40 cellular contexts compared by ENCODE assay signal in genomic region chr2:72975017-72975416, GRCh38. TPM values are rescaled to one million over a fixed set of nuclear protein-coding genes. Genes with fewer than 3 reads are reported as not detected.
"Had no signal": no experiment of that assay in that cellular context is flagged by ENCODE, and none has a peak within 500 bp of the region (broad histone marks: within the 10 kb centered on the region; RNA-seq: fewer than 3 reads in every experiment).

No MANE protein-coding gene starts in this region.

- H3K27me3 Mint-ChIP-seq: activated CD4-positive, alpha-beta memory T cell treated with anti-CD3 and anti-CD28 coated beads for 36 hours; activated CD4-positive, alpha-beta T cell treated with anti-CD3 and anti-CD28 coated beads for 36 hours; activated naive CD4-positive, alpha-beta T cell treated with anti-CD3 and anti-CD28 coated beads, Interleukin-2, amount 50 U/mL, for 24 hours; activated naive CD8-positive, alpha-beta T cell treated with anti-CD3 and anti-CD28 coated beads for 36 hours; activated naive CD8-positive, alpha-beta T cell treated with anti-CD3 and anti-CD28 coated beads, Interleukin-2, amount 50 U/mL, for 24 hours had no signal

- H3K27me3 ChIP-seq: adrenal gland, body of pancreas, colonic mucosa, esophagus squamous epithelium, gastroesophageal sphincter, heart right ventricle had no signal

- H3K27ac ChIP-seq: adrenal gland, body of pancreas, cardiac muscle cell, colonic mucosa, epithelial cell of prostate, esophagus squamous epithelium, gastroesophageal sphincter, heart right ventricle, WERI-Rb-1 had no signal

- DNase-seq: activated CD4-positive, alpha-beta memory T cell treated with anti-CD3 and anti-CD28 coated beads for 36 hours; activated CD4-positive, alpha-beta T cell treated with anti-CD3 and anti-CD28 coated beads for 36 hours; activated CD4-positive, alpha-beta T cell treated with anti-CD3 and anti-CD28 coated beads, Interleukin-2, amount 10 ng/mL, durations not matched to agents 24 days and 14 days; activated CD4-positive, CD25-positive, alpha-beta regulatory T cell; activated CD4-positive, CD25-positive, alpha-beta regulatory T cell treated with anti-CD3 and anti-CD28 coated beads, Interleukin-2, amount 50 U/mL, for 72 hours; activated CD8-positive, alpha-beta memory T cell treated with anti-CD3 and anti-CD28 coated beads, Interleukin-2, amount 10 ng/mL, durations not matched to agents 7 days and 5 days; activated CD8-positive, alpha-beta memory T cell treated with anti-CD3 and anti-CD28 coated beads, Interleukin-2, amount 50 U/mL, for 4 hours; activated CD8-positive, alpha-beta T cell treated with anti-CD3 and anti-CD28 coated beads, Interleukin-2, amount 10 ng/mL, durations not matched to agents 7 days and 5 days; activated effector memory CD4-positive, alpha-beta T cell treated with anti-CD3 and anti-CD28 coated beads, Interleukin-2, amount 50 U/mL, for 16 hours; activated naive CD4-positive, alpha-beta T cell treated with anti-CD3 and anti-CD28 coated beads for 36 hours; activated naive CD8-positive, alpha-beta T cell treated with anti-CD3 and anti-CD28 coated beads for 36 hours; activated naive CD8-positive, alpha-beta T cell treated with anti-CD3 and anti-CD28 coated beads, Interleukin-2, amount 50 U/mL, for 24 hours; activated T-cell treated with anti-CD3 and anti-CD28 coated beads, Interleukin-2, amount 50 U/mL, for 1 hour; activated T-cell treated with anti-CD3 and anti-CD28 coated beads, Interleukin-2, amount 50 U/mL, for 48 hours; adrenal gland; amygdala; aorta; body of pancreas; central memory CD4-positive, alpha-beta T cell; cerebellar nuclear complex; colonic mucosa; effector CD8-positive, alpha-beta T cell; esophagus squamous epithelium; foreskin melanocyte; heart right ventricle; T-helper 17 cell; T1000; WERI-Rb-1 had no signal

- H3K36me3 Mint-ChIP-seq: activated CD4-positive, alpha-beta memory T cell treated with anti-CD3 and anti-CD28 coated beads for 36 hours; activated CD8-positive, alpha-beta memory T cell treated with anti-CD3 and anti-CD28 coated beads, Interleukin-2, amount 10 ng/mL, durations not matched to agents 7 days and 5 days; activated naive CD8-positive, alpha-beta T cell treated with anti-CD3 and anti-CD28 coated beads for 36 hours had no signal

- H3K4me1 Mint-ChIP-seq: activated CD4-positive, alpha-beta T cell treated with anti-CD3 and anti-CD28 coated beads for 36 hours; activated CD4-positive, alpha-beta T cell treated with anti-CD3 and anti-CD28 coated beads, Interleukin-2, amount 10 ng/mL, durations not matched to agents 24 days and 14 days; activated naive CD4-positive, alpha-beta T cell treated with anti-CD3 and anti-CD28 coated beads, Interleukin-2, amount 50 U/mL, for 24 hours; activated naive CD8-positive, alpha-beta T cell treated with anti-CD3 and anti-CD28 coated beads for 36 hours; activated naive CD8-positive, alpha-beta T cell treated with anti-CD3 and anti-CD28 coated beads, Interleukin-2, amount 50 U/mL, for 24 hours had no signal

- H3K27ac Mint-ChIP-seq: activated CD4-positive, alpha-beta memory T cell treated with anti-CD3 and anti-CD28 coated beads for 36 hours; activated CD4-positive, alpha-beta T cell treated with anti-CD3 and anti-CD28 coated beads for 36 hours; activated CD4-positive, alpha-beta T cell treated with anti-CD3 and anti-CD28 coated beads, Interleukin-2, amount 10 ng/mL, durations not matched to agents 24 days and 14 days; activated CD8-positive, alpha-beta memory T cell treated with anti-CD3 and anti-CD28 coated beads, Interleukin-2, amount 10 ng/mL, durations not matched to agents 7 days and 5 days; activated CD8-positive, alpha-beta T cell treated with anti-CD3 and anti-CD28 coated beads, Interleukin-2, amount 10 ng/mL, durations not matched to agents 7 days and 5 days; activated naive CD4-positive, alpha-beta T cell treated with anti-CD3 and anti-CD28 coated beads for 36 hours; activated naive CD4-positive, alpha-beta T cell treated with anti-CD3 and anti-CD28 coated beads, Interleukin-2, amount 50 U/mL, for 24 hours; activated naive CD8-positive, alpha-beta T cell treated with anti-CD3 and anti-CD28 coated beads for 36 hours; activated naive CD8-positive, alpha-beta T cell treated with anti-CD3 and anti-CD28 coated beads, Interleukin-2, amount 50 U/mL, for 24 hours; activated T-helper 1 cell treated with anti-CD3 and anti-CD28 coated beads, Interleukin-12 subunit alpha, Interleukin-12 subunit beta, Interleukin-2, Interleukin-4 antibody, amounts not matched to agents 30 ng/mL and 10 ng/mL and 1 ng/mL, durations not matched to agents 14 hours and 24 hours and 36 hours; activated T-helper 2 cell treated with anti-CD3 and anti-CD28 coated beads, Interferon-gamma antibody, Interleukin-2, Interleukin-4, amounts not matched to agents 10 μg/mL and 5 μg/mL and 100 μg/mL, durations not matched to agents 14 hours and 24 hours and 36 hours; T-helper 17 cell; T-helper 2 cell treated with Interferon-gamma antibody and Interleukin-4, amounts not matched to agents 5 μg/mL and 100 μg/mL, for 36 hours had no signal

- H3K9me3 ChIP-seq: adrenal gland, body of pancreas, colonic mucosa, esophagus squamous epithelium, gastroesophageal sphincter, heart right ventricle had no signal

- H3K4me3 ChIP-seq: adrenal gland, body of pancreas, cardiac muscle cell, colonic mucosa, esophagus squamous epithelium, gastroesophageal sphincter, heart right ventricle had no signal

- H3K36me3 ChIP-seq: cardiac muscle cell, colonic mucosa, esophagus squamous epithelium, WERI-Rb-1 had no signal

- H3K4me1 ChIP-seq: adrenal gland, colonic mucosa, esophagus squamous epithelium, gastroesophageal sphincter had no signal

- H3K4me3 Mint-ChIP-seq: activated CD4-positive, alpha-beta memory T cell treated with anti-CD3 and anti-CD28 coated beads for 36 hours; activated CD4-positive, alpha-beta T cell treated with anti-CD3 and anti-CD28 coated beads for 36 hours; activated CD4-positive, alpha-beta T cell treated with anti-CD3 and anti-CD28 coated beads, Interleukin-2, amount 10 ng/mL, durations not matched to agents 24 days and 14 days; activated CD8-positive, alpha-beta memory T cell treated with anti-CD3 and anti-CD28 coated beads, Interleukin-2, amount 10 ng/mL, durations not matched to agents 7 days and 5 days; activated CD8-positive, alpha-beta T cell treated with anti-CD3 and anti-CD28 coated beads, Interleukin-2, amount 10 ng/mL, durations not matched to agents 7 days and 5 days; activated naive CD4-positive, alpha-beta T cell treated with anti-CD3 and anti-CD28 coated beads for 36 hours; activated naive CD4-positive, alpha-beta T cell treated with anti-CD3 and anti-CD28 coated beads, Interleukin-2, amount 50 U/mL, for 24 hours; activated naive CD8-positive, alpha-beta T cell treated with anti-CD3 and anti-CD28 coated beads for 36 hours; activated naive CD8-positive, alpha-beta T cell treated with anti-CD3 and anti-CD28 coated beads, Interleukin-2, amount 50 U/mL, for 24 hours; activated T-helper 1 cell treated with anti-CD3 and anti-CD28 coated beads, Interleukin-12 subunit alpha, Interleukin-12 subunit beta, Interleukin-2, Interleukin-4 antibody, amounts not matched to agents 30 ng/mL and 10 ng/mL and 1 ng/mL, durations not matched to agents 14 hours and 24 hours and 36 hours; T-helper 17 cell; T-helper 2 cell treated with Interferon-gamma antibody and Interleukin-4, amounts not matched to agents 5 μg/mL and 100 μg/mL, for 36 hours had no signal

- H3K9me3 Mint-ChIP-seq: activated CD4-positive, alpha-beta memory T cell treated with anti-CD3 and anti-CD28 coated beads for 36 hours; activated CD4-positive, alpha-beta T cell treated with anti-CD3 and anti-CD28 coated beads, Interleukin-2, amount 10 ng/mL, durations not matched to agents 24 days and 14 days; activated naive CD4-positive, alpha-beta T cell treated with anti-CD3 and anti-CD28 coated beads for 36 hours; activated naive CD4-positive, alpha-beta T cell treated with anti-CD3 and anti-CD28 coated beads, Interleukin-2, amount 50 U/mL, for 24 hours; activated naive CD8-positive, alpha-beta T cell treated with anti-CD3 and anti-CD28 coated beads for 36 hours; activated naive CD8-positive, alpha-beta T cell treated with anti-CD3 and anti-CD28 coated beads, Interleukin-2, amount 50 U/mL, for 24 hours; activated T-helper 1 cell treated with anti-CD3 and anti-CD28 coated beads, Interleukin-12 subunit alpha, Interleukin-12 subunit beta, Interleukin-2, Interleukin-4 antibody, amounts not matched to agents 30 ng/mL and 10 ng/mL and 1 ng/mL, durations not matched to agents 14 hours and 24 hours and 36 hours; activated T-helper 2 cell treated with anti-CD3 and anti-CD28 coated beads, Interferon-gamma antibody, Interleukin-2, Interleukin-4, amounts not matched to agents 10 μg/mL and 5 μg/mL and 100 μg/mL, durations not matched to agents 14 hours and 24 hours and 36 hours; T-helper 2 cell treated with Interferon-gamma antibody and Interleukin-4, amounts not matched to agents 5 μg/mL and 100 μg/mL, for 36 hours had no signal

- ATAC-seq: activated CD8-positive, alpha-beta memory T cell treated with anti-CD3 and anti-CD28 coated beads, Interleukin-2, amount 10 ng/mL, durations not matched to agents 7 days and 5 days; activated CD8-positive, alpha-beta T cell treated with anti-CD3 and anti-CD28 coated beads, Interleukin-2, amount 10 ng/mL, durations not matched to agents 7 days and 5 days; activated naive CD8-positive, alpha-beta T cell treated with anti-CD3 and anti-CD28 coated beads, Interleukin-2, amount 50 U/mL, for 24 hours; body of pancreas; gastroesophageal sphincter; heart right ventricle; T-helper 17 cell had no signal

RNA-seq across cellular contexts. Expression of gene EMX1, which starts 57.7 kb away (rescaled TPM):
- total RNA-seq: activated CD4-positive, alpha-beta memory T cell treated with anti-CD3 and anti-CD28 coated beads for 36 hours; activated CD4-positive, alpha-beta T cell treated with anti-CD3 and anti-CD28 coated beads for 36 hours; activated CD4-positive, alpha-beta T cell treated with anti-CD3 and anti-CD28 coated beads, Interleukin-2, amount 10 ng/mL, durations not matched to agents 24 days and 14 days; activated CD8-positive, alpha-beta memory T cell treated with anti-CD3 and anti-CD28 coated beads, Interleukin-2, amount 10 ng/mL, durations not matched to agents 7 days and 5 days; activated CD8-positive, alpha-beta T cell treated with anti-CD3 and anti-CD28 coated beads, Interleukin-2, amount 10 ng/mL, durations not matched to agents 7 days and 5 days; activated naive CD4-positive, alpha-beta T cell treated with anti-CD3 and anti-CD28 coated beads for 36 hours; activated naive CD8-positive, alpha-beta T cell treated with anti-CD3 and anti-CD28 coated beads for 36 hours; activated T-helper 1 cell treated with anti-CD3 and anti-CD28 coated beads, Interleukin-12 subunit alpha, Interleukin-12 subunit beta, Interleukin-2, Interleukin-4 antibody, amounts not matched to agents 30 ng/mL and 10 ng/mL and 1 ng/mL, durations not matched to agents 14 hours and 24 hours and 36 hours; activated T-helper 2 cell treated with anti-CD3 and anti-CD28 coated beads, Interferon-gamma antibody, Interleukin-2, Interleukin-4, amounts not matched to agents 10 μg/mL and 5 μg/mL and 100 μg/mL, durations not matched to agents 14 hours and 24 hours and 36 hours; aorta; dermis microvascular lymphatic vessel endothelial cell; endothelial cell of umbilical vein; fibroblast of lung; fibroblast of villous mesenchyme; glomerular endothelial cell; heart right ventricle; T-helper 17 cell had no signal
- polyA plus RNA-seq: aorta, cardiac muscle cell, endothelial cell of umbilical vein, fibroblast of lung had no signal
